Comparison of ENCODE assay signal across 9 cellular contexts in the genomic region with DNA sequence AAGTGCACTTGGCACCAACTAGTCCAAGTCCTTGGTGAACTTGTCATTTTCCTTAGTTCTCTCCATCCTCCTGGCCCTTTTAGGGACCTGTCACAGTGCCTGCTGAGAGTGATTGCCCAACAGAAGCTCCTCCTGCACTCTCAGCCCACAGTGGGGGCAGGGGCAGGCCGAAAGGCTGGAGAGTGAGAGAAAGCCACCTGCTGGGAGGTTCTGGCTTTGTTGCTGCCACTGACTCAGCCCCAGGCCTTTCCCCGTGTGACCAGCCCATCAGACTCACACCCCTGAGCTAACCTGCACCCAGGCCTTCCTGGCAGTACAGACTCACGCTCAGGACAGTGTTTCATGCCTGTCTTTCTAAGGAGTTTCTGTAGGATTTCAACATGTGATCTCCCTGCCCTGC. TPM values are rescaled to one million over a fixed set of nuclear protein-coding genes. Genes with fewer than 3 reads are reported as not detected.
A peak's percentile ranks its signal among the peaks of the same experiment; 100 is the strongest.
DNase-seq lines count a peak whose midpoint lies in the region; ATAC-seq and TF ChIP-seq lines count a peak whose summit lies in the region.
"Had no signal": no experiment of that assay in that cellular context is flagged by ENCODE, and none has a peak within 500 bp of the region (broad histone marks: within the 10 kb centered on the region; RNA-seq: fewer than 3 reads in every experiment).

No MANE protein-coding gene starts in this region.

- H3K4me3 ChIP-seq in GM12865 (ENCODE audit: low read depth, low read length) (no peak overlapping the region), NB4 (ENCODE audit: low read depth, low read length) (no peak overlapping the region)
- no peak overlapping the region for H3K4me3 ChIP-seq in naive thymus-derived CD4-positive, alpha-beta T cell (ENCODE audit: low read length)

- peak overlapping the region; percentile 30 for H3K4me3 Mint-ChIP-seq in dendritic cell treated with granulocyte-macrophage colony-stimulating factor and Interleukin-4, amounts not matched to agents 40 ng/mL and 50 ng/mL, for 4 days
- H3K4me3 Mint-ChIP-seq in naive thymus-derived CD4-positive, alpha-beta T cell, result no peak overlapping the region

- intact Hi-C loops in dendritic cell treated with granulocyte-macrophage colony-stimulating factor and Interleukin-4, amounts not matched to agents 40 ng/mL and 50 ng/mL, for 4 days (cut with micrococcal nuclease), result no loop called here
- intact Hi-C loops in naive thymus-derived CD4-positive, alpha-beta T cell (cut with micrococcal nuclease), result no loop called here

- POLR2A ChIA-PET in naive thymus-derived CD4-positive, alpha-beta T cell (lab: Charles Lee), result no interaction called here

- CTCF ChIA-PET in naive thymus-derived CD4-positive, alpha-beta T cell (lab: Charles Lee), result no interaction called here

- peaks cover 48% of the 10 kb centered on the region for H3K4me1 Mint-ChIP-seq in dendritic cell treated with granulocyte-macrophage colony-stimulating factor and Interleukin-4, amounts not matched to agents 40 ng/mL and 50 ng/mL, for 4 days (ENCODE audit: low read depth)
- peaks cover 0 to 4% (median 0%) of the 10 kb centered on the region in 7 donors for H3K4me1 Mint-ChIP-seq in naive thymus-derived CD4-positive, alpha-beta T cell

- no peaks in the 10 kb centered on the region for H3K36me3 ChIP-seq in naive thymus-derived CD4-positive, alpha-beta T cell (ENCODE audit: control insufficient read depth in 2 of 3, insufficient read depth in 3 of 3, low read length in 3 of 3)

- H3K9me3 Mint-ChIP-seq in dendritic cell treated with granulocyte-macrophage colony-stimulating factor and Interleukin-4, amounts not matched to agents 40 ng/mL and 50 ng/mL, for 4 days, result no peaks in the 10 kb centered on the region
- H3K9me3 Mint-ChIP-seq in naive thymus-derived CD4-positive, alpha-beta T cell, result peaks cover 0 to 1% (median 0%) of the 10 kb centered on the region in 11 donors

- peaks cover 2% of the 10 kb centered on the region for H3K27me3 Mint-ChIP-seq in dendritic cell treated with granulocyte-macrophage colony-stimulating factor and Interleukin-4, amounts not matched to agents 40 ng/mL and 50 ng/mL, for 4 days
- H3K27me3 Mint-ChIP-seq in naive thymus-derived CD4-positive, alpha-beta T cell, result peaks cover 6 to 33% (median 20%) of the 10 kb centered on the region in 5 donors

- H3K27ac ChIP-seq in naive thymus-derived CD4-positive, alpha-beta T cell (ENCODE audit: low read depth, low read length), result no peak overlapping the region

- no peak for TF ChIP-seq POLR2A in NB4 (IDR thresholded peaks at IDR 0.05; ENCODE audit: extremely low read depth, insufficient read length)

- H3K9me3 ChIP-seq in naive thymus-derived CD4-positive, alpha-beta T cell (ENCODE audit: control insufficient read depth in 2 of 3, low read length in 3 of 3), result no peaks in the 10 kb centered on the region

- peak overlapping the region; percentile 84 for H3K27ac Mint-ChIP-seq in dendritic cell treated with granulocyte-macrophage colony-stimulating factor and Interleukin-4, amounts not matched to agents 40 ng/mL and 50 ng/mL, for 4 days
- H3K27ac Mint-ChIP-seq in naive thymus-derived CD4-positive, alpha-beta T cell, result no peak overlapping the region

- ATAC-seq in naive thymus-derived CD4-positive, alpha-beta T cell, result peak; percentile 78
- ATAC-seq in GM19397 (IDR thresholded peaks at IDR 0.05; ENCODE audit: unreplicated experiment) (no peak), GM19035 (IDR thresholded peaks at IDR 0.05; ENCODE audit: unreplicated experiment) (no peak)

- H3K36me3 Mint-ChIP-seq in dendritic cell treated with granulocyte-macrophage colony-stimulating factor and Interleukin-4, amounts not matched to agents 40 ng/mL and 50 ng/mL, for 4 days (ENCODE audit: low read depth), result no peaks in the 10 kb centered on the region
- H3K36me3 Mint-ChIP-seq in naive thymus-derived CD4-positive, alpha-beta T cell, result no peaks in the 10 kb centered on the region

- TF ChIP-seq CTCF in GM12865 (IDR thresholded peaks at IDR 0.05; ENCODE audit: insufficient read depth, low read depth, low read length, missing control alignments), result peak; percentile 1
- TF ChIP-seq CTCF in NB4 (IDR thresholded peaks at IDR 0.05; ENCODE audit: low read depth, low read length), result peak; percentile 46

- no peaks in the 10 kb centered on the region for H3K27me3 ChIP-seq in naive thymus-derived CD4-positive, alpha-beta T cell (ENCODE audit: control insufficient read depth in 2 of 2, insufficient read depth in 2 of 2, low read length in 2 of 2)

- no peaks in the 10 kb centered on the region for H3K4me1 ChIP-seq in naive thymus-derived CD4-positive, alpha-beta T cell (ENCODE audit: control insufficient read depth in 2 of 2, insufficient read depth in 2 of 2, low read length in 2 of 2)

- DNase-seq in GM12865 (ENCODE audit: low read depth), result peak; percentile 11
- peak; percentile 86 for DNase-seq in NB4 (ENCODE audit: low read depth)
- no peak for DNase-seq in naive thymus-derived CD4-positive, alpha-beta T cell
- no peak for DNase-seq in COR-L47 (lab: John Stamatoyannopoulos, UW)
- no peak for DNase-seq in mucosa of gallbladder (ENCODE audit: low spot score)

RNA-seq across cellular contexts. Expression of a gene that starts 17.1 kb away (rescaled TPM):
- total RNA-seq in naive thymus-derived CD4-positive, alpha-beta T cell, result not detected
- polyA plus RNA-seq in naive thymus-derived CD4-positive, alpha-beta T cell, result not detected
- total RNA-seq in mucosa of gallbladder, result 0.40 TPM
- total RNA-seq: skeletal muscle tissue had no signal

RNA-seq across cellular contexts. Expression of a gene that starts 26.3 kb away (rescaled TPM):
- 100 to 1,000 TPM in 1 of 5 experiments, 10 to 100 TPM in 4; 63.3 to 146 (median 69.4) TPM for total RNA-seq in naive thymus-derived CD4-positive, alpha-beta T cell
- polyA plus RNA-seq in naive thymus-derived CD4-positive, alpha-beta T cell, result 100 to 1,000 TPM; 226 to 238 TPM
- total RNA-seq in mucosa of gallbladder, result 159 TPM

RNA-seq across cellular contexts. Expression of a gene that starts 43.0 kb away (rescaled TPM):
- total RNA-seq in naive thymus-derived CD4-positive, alpha-beta T cell, result under 1 TPM; 0.19 to 0.76 (median 0.32) TPM
- polyA plus RNA-seq in naive thymus-derived CD4-positive, alpha-beta T cell, result under 1 TPM; 0.24 to 0.93 TPM
- 52.3 TPM for total RNA-seq in mucosa of gallbladder

Comparison
In these comparisons a context has a peak if more than half of its experiments do, and no peak if none do; other contexts are left out.
1. DNase-seq: peak in GM12865 (single experiment) and NB4 (single experiment); none in naive thymus-derived CD4-positive, alpha-beta T cell (0 of 9), COR-L47 (single experiment) and mucosa of gallbladder (single experiment).
2. RNA of a gene that starts 43.0 kb away (total RNA-seq): 52.3 TPM in mucosa of gallbladder (single experiment); 0.19 to 0.76 TPM in naive thymus-derived CD4-positive, alpha-beta T cell; every median in the first group is over 10 times any median in the second.